ENCODE assay signal across 27 cellular contexts in the genomic region with DNA sequence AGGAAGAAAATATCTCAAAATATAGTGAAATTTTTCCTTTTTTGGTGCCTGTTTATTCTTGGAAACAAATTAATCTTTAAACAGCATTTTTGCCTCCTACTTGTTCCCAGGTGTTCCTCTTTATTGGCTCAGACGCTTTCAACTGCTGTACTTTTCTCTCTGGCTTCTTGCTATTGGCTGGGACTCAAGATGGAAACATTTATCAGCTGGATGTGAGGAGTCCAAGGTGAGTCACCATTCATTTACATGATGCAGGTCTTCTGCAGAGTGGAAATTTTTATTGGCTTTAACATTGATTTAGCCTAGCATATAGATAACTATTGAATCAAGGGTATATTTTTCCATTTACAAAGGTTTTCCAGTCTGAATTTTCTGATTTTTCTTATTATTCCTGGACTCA. TPM values are rescaled to one million over a fixed set of nuclear protein-coding genes. Genes with fewer than 3 reads are reported as not detected.
DNase-seq lines count a peak whose midpoint lies in the region; ATAC-seq, FAIRE-seq and TF ChIP-seq lines count a peak whose summit lies in the region.
"Had no signal": no experiment of that assay in that cellular context is flagged by ENCODE, and none has a peak within 500 bp of the region (broad histone marks: within the 10 kb centered on the region; RNA-seq: fewer than 3 reads in every experiment).

No MANE protein-coding gene starts in this region.

- CTCF ChIA-PET in MCF 10A (lab: Yijun Ruan, JAX): interaction anchor here (0.6 to 0.7 kb wide), 3 partner anchors 61 to 1482 kb away, joined by 3 to 4 read pairs (median 3); partner anchors contain the start of gene CLPB

- no TSS peak for BruUV-seq in MCF 10A (replicated peaks; lab: Mats Ljungman, UMichigan)

- peak; percentile 21 for DNase-seq in MCF 10A (ENCODE audit: unreplicated experiment)
- no peak for DNase-seq in breast epithelium (ENCODE audit: low spot score in 2 of 2)
- peak; percentile 13 for DNase-seq in astrocyte of the spinal cord (ENCODE audit: low read depth, low spot score)
- DNase-seq in GF-D8 (lab: John Stamatoyannopoulos, UW): no peak
- DNase-seq in Kasumi-1 (lab: John Stamatoyannopoulos, UW): no peak
- DNase-seq in SIG-M5 (lab: John Stamatoyannopoulos, UW): no peak
- DNase-seq: activated CD4-positive, alpha-beta memory T cell treated with anti-CD3 and anti-CD28 coated beads for 36 hours; activated naive CD4-positive, alpha-beta T cell; colonic mucosa; gastrocnemius medialis; left cardiac atrium; midbrain; NCI-H1105 treated with DMSO at 0.1 percent for 48 hours; NCI-H524 treated with DMSO at 0.1 percent for 48 hours; retina; SHP77; stimulated activated CD8-positive, alpha-beta memory T cell treated with anti-CD3 and anti-CD28 coated beads, Interleukin-4, amount 100 ng/mL, for 48 hours; T-helper 2 cell had no signal

- no peaks in the 10 kb centered on the region for H3K27me3 Mint-ChIP-seq in MCF 10A (ENCODE audit: insufficient read depth, unreplicated experiment)
- H3K27me3 Mint-ChIP-seq: activated CD4-positive, alpha-beta memory T cell treated with anti-CD3 and anti-CD28 coated beads for 36 hours had no signal

- POLR2A ChIA-PET in MCF 10A (lab: Yijun Ruan, JAX): no interaction called here

- intact Hi-C loops in MCF 10A (cut with micrococcal nuclease): no loop called here
- intact Hi-C loops in breast epithelium (cut with DNase I; ENCODE audit: low total_unique reads): no loop called here

- no peak overlapping the region for H3K27ac Mint-ChIP-seq in MCF 10A (ENCODE audit: low read depth, unreplicated experiment)
- H3K27ac Mint-ChIP-seq: activated CD4-positive, alpha-beta memory T cell treated with anti-CD3 and anti-CD28 coated beads for 36 hours had no signal

- H3K4me3 ChIP-seq in breast epithelium: no peak overlapping the region
- no peak overlapping the region for H3K4me3 ChIP-seq in astrocyte of the spinal cord (ENCODE audit: low read depth, low read length)
- H3K4me3 ChIP-seq: ascending aorta, colonic mucosa, gastrocnemius medialis, suprapubic skin, vagina had no signal

- no peak overlapping the region for H3K4me3 Mint-ChIP-seq in MCF 10A (ENCODE audit: unreplicated experiment)
- H3K4me3 Mint-ChIP-seq: activated CD4-positive, alpha-beta memory T cell treated with anti-CD3 and anti-CD28 coated beads for 36 hours; CD14-positive monocyte; neural crest cell had no signal

- H3K27ac ChIP-seq in breast epithelium: no peak overlapping the region
- H3K27ac ChIP-seq: ascending aorta, colonic mucosa, gastrocnemius medialis, suprapubic skin, vagina had no signal

- in situ Hi-C loops in astrocyte of the spinal cord (cut with HindIII; ENCODE audit: low sequenced_read_pairs): no loop called here

- no peak for TF ChIP-seq POLR2A in breast epithelium (IDR thresholded peaks at IDR 0.05)

- no peaks in the 10 kb centered on the region for H3K4me1 ChIP-seq in breast epithelium
- H3K4me1 ChIP-seq: ascending aorta, colonic mucosa, gastrocnemius medialis, suprapubic skin, vagina had no signal

- no peaks in the 10 kb centered on the region for H3K4me1 Mint-ChIP-seq in MCF 10A (ENCODE audit: insufficient read depth, unreplicated experiment)
- H3K4me1 Mint-ChIP-seq: neural crest cell had no signal

- no peak for ATAC-seq in HG02938 (IDR thresholded peaks at IDR 0.05; ENCODE audit: unreplicated experiment)
- ATAC-seq: gastrocnemius medialis had no signal

- peak; percentile 73 for FAIRE-seq in islet of Langerhans (lab: Jason Lieb, UNC)
- FAIRE-seq: HTR-8/SVneo had no signal

- H3K9me3 ChIP-seq in breast epithelium: no peaks in the 10 kb centered on the region
- H3K9me3 ChIP-seq: ascending aorta, colonic mucosa, gastrocnemius medialis, suprapubic skin, vagina had no signal

- no peaks in the 10 kb centered on the region for H3K9me3 Mint-ChIP-seq in MCF 10A (ENCODE audit: unreplicated experiment)
- H3K9me3 Mint-ChIP-seq: activated CD4-positive, alpha-beta memory T cell treated with anti-CD3 and anti-CD28 coated beads for 36 hours; CD14-positive monocyte; neural crest cell had no signal

- H3K27me3 ChIP-seq in breast epithelium: no peaks in the 10 kb centered on the region
- H3K27me3 ChIP-seq: ascending aorta, colonic mucosa, gastrocnemius medialis, suprapubic skin, vagina had no signal

- TF ChIP-seq CTCF in MCF 10A (IDR thresholded peaks at IDR 0.05; ENCODE audit: unreplicated experiment) (no peak), breast epithelium (IDR thresholded peaks at IDR 0.05) (no peak), astrocyte of the spinal cord (IDR thresholded peaks at IDR 0.05; ENCODE audit: low read depth, low read length) (no peak)

- no peaks in the 10 kb centered on the region for H3K36me3 ChIP-seq in breast epithelium
- H3K36me3 ChIP-seq: colonic mucosa had no signal

- H3K36me3 Mint-ChIP-seq in MCF 10A (ENCODE audit: insufficient read depth, unreplicated experiment): peaks cover 84% of the 10 kb centered on the region

RNA-seq across cellular contexts. Expression of gene DNAJB13, which starts 34.4 kb away (rescaled TPM):
- total RNA-seq in MCF 10A (2022): 0.29 and 0.30 TPM in 2 replicates
- not detected for total RNA-seq in breast epithelium
- total RNA-seq: ascending aorta, colonic mucosa, gastrocnemius medialis, left cardiac atrium, LHCN-M2, suprapubic skin, vagina had no signal

RNA-seq across cellular contexts. Expression of gene PAAF1, which starts 39.6 kb away (rescaled TPM):
- 21.6 and 26.4 TPM in 2 replicates for total RNA-seq in MCF 10A (2022)
- total RNA-seq in breast epithelium: 10 to 100 TPM in 1 of 3 donors, 1 to 10 TPM in 2; 8.5 to 19.0 (median 9.5) TPM

RNA-seq across cellular contexts. Expression of gene COA4, which starts 39.8 kb away (rescaled TPM):
- total RNA-seq in MCF 10A (2022) (87.1 and 103 TPM in 2 replicates), breast epithelium (10 to 100 TPM; 58.9 to 76.7 (median 74.2) TPM)

Comparison
In these comparisons a context has a peak if more than half of its experiments do, and no peak if none do; other contexts are left out.
1. DNase-seq: peak in MCF 10A (single experiment) and astrocyte of the spinal cord (single experiment); none in breast epithelium (0 of 2), GF-D8 (single experiment), Kasumi-1 (0 of 2) and SIG-M5 (single experiment).